ENCODE assay signal across 8 cellular contexts in the genomic region with DNA sequence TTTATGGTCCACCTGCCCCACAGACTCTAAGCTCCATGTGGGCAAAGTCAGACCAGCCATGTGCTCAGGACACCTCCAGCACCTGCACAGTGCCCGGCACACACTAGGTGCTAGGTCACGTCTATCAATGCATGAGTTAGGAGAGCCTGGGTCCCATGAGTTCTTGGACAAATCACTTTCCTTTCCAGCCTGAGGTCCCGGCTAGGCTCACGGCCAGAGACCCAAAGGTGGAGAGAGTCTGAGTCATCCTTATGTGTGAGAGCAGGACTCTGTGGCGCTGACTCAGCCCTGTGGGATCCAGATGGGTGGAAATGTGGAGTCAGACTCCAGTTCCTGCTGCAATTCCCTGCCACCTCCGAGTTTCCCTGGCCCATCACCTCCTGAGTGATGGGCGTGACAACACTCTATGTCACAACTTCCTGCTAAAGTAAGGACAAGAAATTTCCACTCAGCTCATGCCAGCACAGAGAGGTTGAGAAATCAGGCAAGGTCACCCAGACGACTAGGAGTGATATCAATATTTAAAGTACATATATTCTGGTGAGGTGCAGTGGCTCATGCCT. TPM values are rescaled to one million over a fixed set of nuclear protein-coding genes. Genes with fewer than 3 reads are reported as not detected.
DNase-seq lines count a peak whose midpoint lies in the region; FAIRE-seq and TF ChIP-seq lines count a peak whose summit lies in the region.

No MANE protein-coding gene starts in this region.

- H3K27me3 ChIP-seq in keratinocyte (ENCODE audit: control insufficient read depth, extremely low read depth, insufficient read depth, low read length) (no peaks in the 10 kb centered on the region), thyroid gland (no peaks in the 10 kb centered on the region), Karpas-422 (ENCODE audit: low read length) (no peaks in the 10 kb centered on the region)

- DNase-seq in HS-27A (ENCODE audit: low read depth) (peak; percentile 98), keratinocyte (ENCODE audit: low read depth, low spot score) (peak; percentile 97), thyroid gland (peak; percentile 70), HuH-7 (ENCODE audit: low spot score) (no peak), Karpas-422 (no peak), NCI-H2227 (lab: John Stamatoyannopoulos, UW; ENCODE audit: unreplicated experiment) (no peak)

- H3K4me1 ChIP-seq in keratinocyte (ENCODE audit: control insufficient read depth, extremely low read depth, insufficient read depth, low read length) (peaks cover 35% of the 10 kb centered on the region), thyroid gland (peaks cover 22 to 46% of the 10 kb centered on the region in 2 donors), Karpas-422 (ENCODE audit: low read length) (peaks cover 35% of the 10 kb centered on the region)

- no peak overlapping the region for H3K9ac ChIP-seq in keratinocyte (ENCODE audit: control insufficient read depth, extremely low read depth, insufficient read depth, low read length)
- no peak overlapping the region for H3K9ac ChIP-seq in Karpas-422 (ENCODE audit: low read length)

- no peaks in the 10 kb centered on the region for H3K79me2 ChIP-seq in keratinocyte (ENCODE audit: control insufficient read depth, insufficient read depth, low read length)
- peaks cover 17% of the 10 kb centered on the region for H3K79me2 ChIP-seq in Karpas-422 (ENCODE audit: low read length)

- H2AFZ ChIP-seq in keratinocyte (ENCODE audit: control insufficient read depth, low read length), result no peak overlapping the region
- H2AFZ ChIP-seq in Karpas-422 (ENCODE audit: low read length), result no peak overlapping the region

- H3K36me3 ChIP-seq in keratinocyte (ENCODE audit: control insufficient read depth in 2 of 2, extremely low read depth in 1 of 2, insufficient read depth in 2 of 2, low read length in 2 of 2) (no peaks in the 10 kb centered on the region), thyroid gland (no peaks in the 10 kb centered on the region), Karpas-422 (ENCODE audit: insufficient read depth, low read length) (0 out of 2 replicates have a peak, but pooled peaks cover 6% of the 10 kb centered on the region)

- H3K9me3 ChIP-seq in keratinocyte (ENCODE audit: control insufficient read depth, low read depth, low read length), result no peaks in the 10 kb centered on the region
- no peaks in the 10 kb centered on the region for H3K9me3 ChIP-seq in thyroid gland
- no peaks in the 10 kb centered on the region for H3K9me3 ChIP-seq in Karpas-422 (ENCODE audit: low read length)

- H3K27ac ChIP-seq in angular gyrus (ENCODE audit: low read depth, low read length), result peak overlapping the region; percentile 48
- H3K27ac ChIP-seq in keratinocyte (ENCODE audit: control insufficient read depth, insufficient read depth, low read length), result peak overlapping the region; percentile 78
- H3K27ac ChIP-seq in thyroid gland, result peak overlapping the region in 2 of 3 donors; percentile 50 to 54
- H3K27ac ChIP-seq in Karpas-422 (ENCODE audit: low read length), result no peak overlapping the region

- H3K9me2 ChIP-seq in Karpas-422 (replicated peaks; ENCODE audit: insufficient read depth, low read length), result no peaks in the 10 kb centered on the region

- 45 to 48% methylated on average over 8 of the region's 8 CpGs for WGBS in thyroid gland, 2 donors

- dilution Hi-C loops in keratinocyte (cut with MboI; ENCODE audit: extremely low pct_ligation_motif_present, low sequenced_read_pairs), result no loop called here

- no peaks in the 10 kb centered on the region for H4K20me1 ChIP-seq in keratinocyte (ENCODE audit: control insufficient read depth, extremely low read depth, insufficient read depth, low read length)
- no peaks in the 10 kb centered on the region for H4K20me1 ChIP-seq in Karpas-422 (ENCODE audit: insufficient read depth, low read depth, low read length)

- TF ChIP-seq CTCF in keratinocyte (optimal IDR thresholded peaks at IDR 0.05 in 1 of 3, IDR thresholded peaks at IDR 0.05 in 1 of 3, conservative IDR thresholded peaks at IDR 0.05 in 1 of 3; ENCODE audit: extremely low read depth in 1 of 3, insufficient read depth in 2 of 3, low read length in 3 of 3) (no peak), thyroid gland (IDR thresholded peaks at IDR 0.05) (no peak)

- H3K9me1 ChIP-seq in keratinocyte (ENCODE audit: control insufficient read depth, extremely low read depth, insufficient read depth, low read length), result no peaks in the 10 kb centered on the region

- TF ChIP-seq POLR2A in thyroid gland (IDR thresholded peaks at IDR 0.05), result no peak

- peak overlapping the region; percentile 55 for H3K4me2 ChIP-seq in keratinocyte (ENCODE audit: control insufficient read depth, extremely low read depth, insufficient read depth, low read depth, low read length)
- H3K4me2 ChIP-seq in Karpas-422 (ENCODE audit: low read depth, low read length, poor library complexity, severe bottlenecking), result no peak overlapping the region

- intact Hi-C loops in thyroid gland (cut with DNase I), result loop anchor here (5.0 kb wide), 1 partner anchor 182 kb away; the partner anchor contains the start of gene TOR2A

- H3K4me3 ChIP-seq in keratinocyte (ENCODE audit: control insufficient read depth in 2 of 3, extremely low read depth in 1 of 3, insufficient read depth in 2 of 3, low read depth in 1 of 3, low read length in 3 of 3) (peak overlapping the region in 1 of 3 experiments; percentile 21), thyroid gland (replicated peaks in 1 of 3) (no peak overlapping the region), Karpas-422 (ENCODE audit: low read length) (no peak overlapping the region)

- peak; percentile 9 for FAIRE-seq in A204.1 (lab: Jason Lieb, UNC)
- peak; percentile 98 for FAIRE-seq in keratinocyte (lab: Jason Lieb, UNC)

RNA-seq across cellular contexts. Expression of gene ST6GALNAC4, which starts 2.5 kb away (rescaled TPM):
- 5.8 to 10.8 TPM (median 8.9 TPM) in 3 replicates for polyA plus RNA-seq in keratinocyte
- polyA plus RNA-seq in keratinocyte (2011; ENCODE audit: low read depth), result 2.5 TPM
- 5.6 and 14.0 TPM in 2 replicates for polyA plus RNA-seq in keratinocyte (2011; cell fraction: cytosol; rRNA removed)
- polyA plus RNA-seq in keratinocyte (2011; cell fraction: nucleus; rRNA removed), result 4.1 and 8.4 TPM in 2 replicates
- 3.2 and 11.6 TPM in 2 replicates for polyA plus RNA-seq in keratinocyte (2012; ENCODE audit: low replicate concordance)
- 9.4 to 13.1 TPM (median 11.6 TPM) in 3 replicates for polyA minus RNA-seq in keratinocyte
- polyA minus RNA-seq in keratinocyte (2011; cell fraction: cytosol; rRNA and poly(A)+ RNA removed), result 47.4 TPM
- 5.1 and 6.7 TPM in 2 replicates for polyA minus RNA-seq in keratinocyte (2011; cell fraction: nucleus; rRNA and poly(A)+ RNA removed)
- total RNA-seq in thyroid gland, result 10 to 100 TPM in 3 of 4 donors, 1 to 10 TPM in 1; 8.9 to 27.4 (median 19.1) TPM
- total RNA-seq in Karpas-422 (2014; rRNA removed; shearing (Covaris generic); ENCODE audit: low replicate concordance), result 23.5 and 41.6 TPM in 2 replicates

RNA-seq across cellular contexts. Expression of gene PIP5KL1, which starts 11.2 kb away (rescaled TPM):
- 2.4 to 5.2 TPM (median 4.4 TPM) in 3 replicates for polyA plus RNA-seq in keratinocyte
- polyA plus RNA-seq in keratinocyte (2011; ENCODE audit: low read depth), result 2.0 TPM
- polyA plus RNA-seq in keratinocyte (2011; cell fraction: cytosol; rRNA removed), result 1.1 and 2.7 TPM in 2 replicates
- polyA plus RNA-seq in keratinocyte (2011; cell fraction: nucleus; rRNA removed), result 9.0 and 9.9 TPM in 2 replicates
- 3.0 and 4.5 TPM in 2 replicates for polyA plus RNA-seq in keratinocyte (2012; ENCODE audit: low replicate concordance)
- polyA minus RNA-seq in keratinocyte, result 0.76 to 2.2 TPM (median 0.83 TPM) in 3 replicates
- 4.4 TPM for polyA minus RNA-seq in keratinocyte (2011; cell fraction: cytosol; rRNA and poly(A)+ RNA removed)
- polyA minus RNA-seq in keratinocyte (2011; cell fraction: nucleus; rRNA and poly(A)+ RNA removed), result 3.0 and 3.1 TPM in 2 replicates
- 1 to 10 TPM in 3 of 4 donors, not detected in 1; 1.0 to 5.2 (median 1.6) TPM for total RNA-seq in thyroid gland
- 2.7 and 3.1 TPM in 2 replicates for total RNA-seq in Karpas-422 (2014; rRNA removed; shearing (Covaris generic); ENCODE audit: low replicate concordance)

RNA-seq across cellular contexts. Expression of gene DPM2, which starts 18.3 kb away (rescaled TPM):
- 31.1 to 35.4 TPM (median 34.7 TPM) in 3 replicates for polyA plus RNA-seq in keratinocyte
- polyA plus RNA-seq in keratinocyte (2011; ENCODE audit: low read depth), result 4.3 TPM
- 30.4 and 34.1 TPM in 2 replicates for polyA plus RNA-seq in keratinocyte (2011; cell fraction: cytosol; rRNA removed)
- 31.3 and 35.3 TPM in 2 replicates for polyA plus RNA-seq in keratinocyte (2011; cell fraction: nucleus; rRNA removed)
- 30.8 and 33.4 TPM in 2 replicates for polyA plus RNA-seq in keratinocyte (2012; ENCODE audit: low replicate concordance)
- polyA minus RNA-seq in keratinocyte, result 30.5 to 46.0 TPM (median 35.2 TPM) in 3 replicates
- polyA minus RNA-seq in keratinocyte (2011; cell fraction: cytosol; rRNA and poly(A)+ RNA removed), result 42.6 TPM
- polyA minus RNA-seq in keratinocyte (2011; cell fraction: nucleus; rRNA and poly(A)+ RNA removed), result 9.5 and 11.2 TPM in 2 replicates
- total RNA-seq in thyroid gland, result 10 to 100 TPM; 17.3 to 43.3 (median 35.5) TPM
- 21.5 and 34.4 TPM in 2 replicates for total RNA-seq in Karpas-422 (2014; rRNA removed; shearing (Covaris generic); ENCODE audit: low replicate concordance)

RNA-seq across cellular contexts. Expression of gene ST6GALNAC6, which starts 19.9 kb away (rescaled TPM):
- polyA plus RNA-seq in keratinocyte, result 20.1 to 55.8 TPM (median 21.1 TPM) in 3 replicates
- polyA plus RNA-seq in keratinocyte (2011; ENCODE audit: low read depth), result 4.2 TPM
- polyA plus RNA-seq in keratinocyte (2011; cell fraction: cytosol; rRNA removed), result 27.9 and 43.7 TPM in 2 replicates
- 35.1 and 46.6 TPM in 2 replicates for polyA plus RNA-seq in keratinocyte (2011; cell fraction: nucleus; rRNA removed)
- polyA plus RNA-seq in keratinocyte (2012; ENCODE audit: low replicate concordance), result 20.0 and 24.9 TPM in 2 replicates
- 40.2 to 78.3 TPM (median 46.2 TPM) in 3 replicates for polyA minus RNA-seq in keratinocyte
- 25.1 TPM for polyA minus RNA-seq in keratinocyte (2011; cell fraction: cytosol; rRNA and poly(A)+ RNA removed)
- polyA minus RNA-seq in keratinocyte (2011; cell fraction: nucleus; rRNA and poly(A)+ RNA removed), result 9.2 and 11.3 TPM in 2 replicates
- 100 to 1,000 TPM in 1 of 4 donors, 10 to 100 TPM in 3; 39.2 to 124 (median 50.8) TPM for total RNA-seq in thyroid gland
- total RNA-seq in Karpas-422 (2014; rRNA removed; shearing (Covaris generic); ENCODE audit: low replicate concordance), result 21.7 and 55.7 TPM in 2 replicates

RNA-seq across cellular contexts. Expression of gene AK1, which starts 41.9 kb away (rescaled TPM):
- polyA plus RNA-seq in keratinocyte, result 40.2 to 53.8 TPM (median 46.5 TPM) in 3 replicates
- polyA plus RNA-seq in keratinocyte (2011; ENCODE audit: low read depth), result 41.4 TPM
- 41.7 and 88.2 TPM in 2 replicates for polyA plus RNA-seq in keratinocyte (2011; cell fraction: cytosol; rRNA removed)
- 45.8 and 51.8 TPM in 2 replicates for polyA plus RNA-seq in keratinocyte (2011; cell fraction: nucleus; rRNA removed)
- polyA plus RNA-seq in keratinocyte (2012; ENCODE audit: low replicate concordance), result 65.7 and 69.7 TPM in 2 replicates
- polyA minus RNA-seq in keratinocyte, result 19.3 to 28.6 TPM (median 20.6 TPM) in 3 replicates
- 20.1 TPM for polyA minus RNA-seq in keratinocyte (2011; cell fraction: cytosol; rRNA and poly(A)+ RNA removed)
- 3.7 and 4.8 TPM in 2 replicates for polyA minus RNA-seq in keratinocyte (2011; cell fraction: nucleus; rRNA and poly(A)+ RNA removed)
- 10 to 100 TPM; 56.3 to 98.9 (median 86.3) TPM for total RNA-seq in thyroid gland
- 1.0 and 32.6 TPM in 2 replicates for total RNA-seq in Karpas-422 (2014; rRNA removed; shearing (Covaris generic); ENCODE audit: low replicate concordance)

Comparison
In these comparisons a context has a peak if more than half of its experiments do, and no peak if none do; other contexts are left out.
1. DNase-seq: peak in HS-27A (single experiment), keratinocyte (single experiment) and thyroid gland (2 of 2); none in HuH-7 (single experiment), Karpas-422 (single experiment) and NCI-H2227 (single experiment).